Comparison of ENCODE assay signal across 8 cellular contexts in genomic region chr10:119896937-119897336, GRCh38. TPM values are rescaled to one million over a fixed set of nuclear protein-coding genes. Genes with fewer than 3 reads are reported as not detected.
DNase-seq lines count a peak whose midpoint lies in the region; ATAC-seq and TF ChIP-seq lines count a peak whose summit lies in the region.

No MANE protein-coding gene starts in this region.

- TF ChIP-seq CTCF in left ventricle myocardium inferior (IDR thresholded peaks at IDR 0.05; ENCODE audit: borderline replicate concordance) (no peak), retinal pigment epithelial cell (conservative IDR thresholded peaks at IDR 0.05; ENCODE audit: low read depth, low read length) (no peak)

- peaks cover 53% of the 10 kb centered on the region for H3K4me1 Mint-ChIP-seq in activated T-helper 17 cell treated with anti-CD3 and anti-CD28 coated beads, Interleukin-2, amount 50 U/mL, for 72 hours

- no peak for ATAC-seq in activated T-helper 17 cell treated with anti-CD3 and anti-CD28 coated beads, Interleukin-2, amount 50 U/mL, for 72 hours (replicated peaks)
- ATAC-seq in HG02763 (IDR thresholded peaks at IDR 0.05; ENCODE audit: unreplicated experiment) (no peak), HG03159 (IDR thresholded peaks at IDR 0.05; ENCODE audit: unreplicated experiment) (no peak)

- in situ Hi-C loops in G401 (cut with HindIII; ENCODE audit: low sequenced_read_pairs) = no loop called here

- peaks cover 66% of the 10 kb centered on the region for H3K36me3 Mint-ChIP-seq in activated T-helper 17 cell treated with anti-CD3 and anti-CD28 coated beads, Interleukin-2, amount 50 U/mL, for 72 hours (ENCODE audit: low read depth)

- H3K4me3 Mint-ChIP-seq in activated T-helper 17 cell treated with anti-CD3 and anti-CD28 coated beads, Interleukin-2, amount 50 U/mL, for 72 hours = no peak overlapping the region

- H3K36me3 ChIP-seq in left ventricle myocardium inferior = peaks cover 15% of the 10 kb centered on the region

- H3K4me3 ChIP-seq in left ventricle myocardium inferior = no peak overlapping the region
- no peak overlapping the region for H3K4me3 ChIP-seq in retinal pigment epithelial cell (ENCODE audit: low read length)

- H3K27ac ChIP-seq in left ventricle myocardium inferior (replicated peaks) = peak overlapping the region; percentile 57

- peaks cover 3% of the 10 kb centered on the region for H3K9me3 Mint-ChIP-seq in activated T-helper 17 cell treated with anti-CD3 and anti-CD28 coated beads, Interleukin-2, amount 50 U/mL, for 72 hours

- H3K27ac Mint-ChIP-seq in activated T-helper 17 cell treated with anti-CD3 and anti-CD28 coated beads, Interleukin-2, amount 50 U/mL, for 72 hours = peak overlapping the region; percentile 56

- peak; percentile 56 for DNase-seq in G401 (ENCODE audit: low spot score)
- peak; percentile 68 for DNase-seq in left ventricle myocardium inferior
- DNase-seq in retinal pigment epithelial cell (ENCODE audit: low read depth) = peak; percentile 32
- no peak for DNase-seq in NCI-H2081 (lab: John Stamatoyannopoulos, UW)
- DNase-seq in activated gamma-delta T cell (lab: John Stamatoyannopoulos, UW) = no peak

- no peaks in the 10 kb centered on the region for H3K9me3 ChIP-seq in left ventricle myocardium inferior (replicated peaks)

- H3K27me3 Mint-ChIP-seq in activated T-helper 17 cell treated with anti-CD3 and anti-CD28 coated beads, Interleukin-2, amount 50 U/mL, for 72 hours = no peaks in the 10 kb centered on the region

- peaks cover 63% of the 10 kb centered on the region for H3K4me1 ChIP-seq in left ventricle myocardium inferior

- no peaks in the 10 kb centered on the region for H3K27me3 ChIP-seq in left ventricle myocardium inferior (ENCODE audit: low read depth)

- intact Hi-C loops in left ventricle myocardium inferior (cut with micrococcal nuclease) = no loop called here

RNA-seq across cellular contexts. Expression of gene SEC23IP, which starts 4.4 kb away (rescaled TPM):
- 5.4 and 28.6 TPM in 2 replicates for total RNA-seq in G401 (2014; rRNA removed; shearing (Covaris generic))
- 10 to 100 TPM; 53.9 to 97.4 TPM for total RNA-seq in activated T-helper 17 cell treated with anti-CD3 and anti-CD28 coated beads, Interleukin-2, amount 50 U/mL, for 72 hours
- 27.9 TPM for total RNA-seq in left ventricle myocardium inferior

RNA-seq across cellular contexts. Expression of gene MCMBP, which starts 24.3 kb away (rescaled TPM):
- total RNA-seq in G401 (2014; rRNA removed; shearing (Covaris generic)) = 31.4 and 38.1 TPM in 2 replicates
- 10 to 100 TPM; 61.2 to 98.8 TPM for total RNA-seq in activated T-helper 17 cell treated with anti-CD3 and anti-CD28 coated beads, Interleukin-2, amount 50 U/mL, for 72 hours
- 24.5 TPM for total RNA-seq in left ventricle myocardium inferior

Comparison
In these comparisons a context has a peak if more than half of its experiments do, and no peak if none do; other contexts are left out.
1. DNase-seq: peak in G401 (single experiment), left ventricle myocardium inferior (single experiment) and retinal pigment epithelial cell (single experiment); none in NCI-H2081 (0 of 2) and activated gamma-delta T cell (single experiment).